In the genomic region with DNA sequence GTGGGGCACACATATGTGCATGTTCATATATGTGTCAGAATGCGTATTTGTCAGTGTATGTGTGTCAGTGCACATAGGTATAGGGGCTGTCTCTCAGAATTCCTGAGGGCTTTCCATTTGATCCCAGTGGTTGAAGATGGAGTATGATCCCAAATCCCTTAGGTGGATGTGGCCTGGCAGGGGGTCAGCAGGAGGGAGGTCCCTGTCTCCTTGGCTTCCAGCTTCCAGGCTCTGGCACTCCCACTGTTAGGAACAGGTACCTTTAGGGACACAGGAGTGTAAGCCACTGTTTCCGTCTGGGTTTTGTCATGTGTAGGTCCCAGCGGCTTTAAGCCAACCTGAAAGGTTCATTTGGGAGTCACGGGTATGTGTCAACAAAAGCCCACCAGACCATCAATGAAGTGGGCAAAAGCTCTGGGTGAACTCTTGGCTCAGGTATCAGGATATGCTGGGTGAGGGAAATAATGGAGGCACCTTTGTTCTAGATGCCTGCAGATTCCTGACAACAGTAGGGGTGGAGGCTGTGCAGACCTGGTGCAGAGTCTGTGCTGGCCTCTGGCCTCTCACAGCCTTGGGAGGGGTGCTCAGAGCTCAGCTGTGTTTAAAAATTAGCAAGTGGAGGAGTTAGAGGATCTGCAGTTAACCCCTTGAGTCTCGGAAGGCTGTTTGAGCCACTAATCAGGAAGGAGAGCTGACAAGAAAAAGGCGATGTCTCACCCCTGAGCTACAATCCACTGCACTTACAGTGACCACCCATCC, we compare ENCODE assay signal across 1 cellular context.
TF ChIP-seq lines count a peak whose summit lies in the region.

No MANE protein-coding gene starts in this region.

TF ChIP-seq in HEK293T, 16 proteins besides CTCF, POLR2A, EP300 and RAD21:
- TF ChIP-seq CTBP1 (IDR thresholded peaks at IDR 0.05; ENCODE audit: borderline replicate concordance) (no peak), SP1 (IDR thresholded peaks at IDR 0.05) (no peak), ARNT (IDR thresholded peaks at IDR 0.05) (no peak), HDGF (IDR thresholded peaks at IDR 0.05; ENCODE audit: borderline replicate concordance) (no peak), LEF1 (IDR thresholded peaks at IDR 0.05; ENCODE audit: borderline replicate concordance) (no peak), ZNF384 (IDR thresholded peaks at IDR 0.05) (no peak), L3MBTL2 (conservative IDR thresholded peaks at IDR 0.05) (no peak), NFRKB (IDR thresholded peaks at IDR 0.05) (no peak), BHLHE40 (IDR thresholded peaks at IDR 0.05; ENCODE audit: borderline replicate concordance) (no peak)
TF ChIP-seq in HEK293T: peak in this region for 0.
